Comparison of ENCODE assay signal across 21 cellular contexts in the genomic region with DNA sequence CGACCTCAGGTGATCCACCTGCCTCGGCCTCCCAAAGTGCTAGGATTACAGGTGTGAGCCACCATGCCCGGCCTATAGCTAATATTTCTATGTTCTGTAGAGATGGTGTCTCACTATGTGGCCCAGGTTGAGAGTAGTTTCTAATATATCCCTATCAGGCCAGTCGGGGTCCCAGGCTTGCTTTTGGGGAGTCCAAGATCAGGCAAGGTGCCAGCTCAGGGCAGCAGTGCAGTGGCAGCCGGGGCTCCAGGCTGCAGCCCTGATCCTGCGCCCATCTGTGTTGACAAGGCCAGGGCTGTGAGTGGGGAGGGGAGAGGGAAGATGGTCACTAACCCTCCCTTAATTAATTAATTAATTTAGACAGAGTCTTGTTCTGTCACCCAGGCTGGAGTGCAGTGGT.
"Had no signal": no experiment of that assay in that cellular context is flagged by ENCODE, and none has a peak within 500 bp of the region (broad histone marks: within the 10 kb centered on the region; RNA-seq: fewer than 3 reads in every experiment).

No MANE protein-coding gene starts in this region.

- H3K36me3 Mint-ChIP-seq: immature natural killer cell had no signal

- H3K9me3 Mint-ChIP-seq: dendritic cell treated with granulocyte-macrophage colony-stimulating factor and Interleukin-4, amounts not matched to agents 40 ng/mL and 50 ng/mL, for 4 days; effector memory CD8-positive, alpha-beta T cell; immature natural killer cell; memory B cell had no signal

- H3K4me1 Mint-ChIP-seq: immature natural killer cell, memory B cell had no signal

- H3K27ac ChIP-seq: colonic mucosa, esophagus muscularis mucosa, foreskin keratinocyte, gastroesophageal sphincter, heart left ventricle, hepatocyte, left lung had no signal

- H3K36me3 ChIP-seq: colonic mucosa, esophagus muscularis mucosa, gastroesophageal sphincter, heart left ventricle had no signal

- H3K4me3 Mint-ChIP-seq: dendritic cell treated with granulocyte-macrophage colony-stimulating factor and Interleukin-4, amounts not matched to agents 40 ng/mL and 50 ng/mL, for 4 days; effector memory CD8-positive, alpha-beta T cell; immature natural killer cell; memory B cell had no signal

- H3K27me3 Mint-ChIP-seq: dendritic cell treated with granulocyte-macrophage colony-stimulating factor and Interleukin-4, amounts not matched to agents 40 ng/mL and 50 ng/mL, for 4 days; memory B cell had no signal

- ATAC-seq: effector memory CD8-positive, alpha-beta T cell; foreskin keratinocyte; gastroesophageal sphincter; heart left ventricle; left cardiac atrium; left lung; left ventricle myocardium superior had no signal

- H3K4me1 ChIP-seq: colonic mucosa, esophagus muscularis mucosa, foreskin keratinocyte, gastroesophageal sphincter, heart left ventricle, left lung had no signal

- H3K27me3 ChIP-seq: colonic mucosa, foreskin keratinocyte, gastroesophageal sphincter, heart left ventricle, hepatocyte had no signal

- DNase-seq: colonic mucosa; cortex of kidney; effector CD8-positive, alpha-beta T cell; effector memory CD8-positive, alpha-beta T cell; foreskin keratinocyte; hypothalamus; immature natural killer cell; islet precursor cell; left cardiac atrium; left ventricle myocardium superior; mammary epithelial cell; mesendoderm; midbrain had no signal

- H3K9me3 ChIP-seq: colonic mucosa, esophagus muscularis mucosa, gastroesophageal sphincter, heart left ventricle, left lung had no signal

- H3K27ac Mint-ChIP-seq: dendritic cell treated with granulocyte-macrophage colony-stimulating factor and Interleukin-4, amounts not matched to agents 40 ng/mL and 50 ng/mL, for 4 days; effector memory CD8-positive, alpha-beta T cell; immature natural killer cell; memory B cell had no signal

- H3K4me3 ChIP-seq: colonic mucosa, esophagus muscularis mucosa, gastroesophageal sphincter, heart left ventricle, hepatocyte, left lung, lung had no signal
